Comparison of ENCODE assay signal across 11 cellular contexts in genomic region chr12:1047898-1048660, GRCh38. TPM values are rescaled to one million over a fixed set of nuclear protein-coding genes. Genes with fewer than 3 reads are reported as not detected.
DNase-seq lines count a peak whose midpoint lies in the region; ATAC-seq and TF ChIP-seq lines count a peak whose summit lies in the region.
"Had no signal": no experiment of that assay in that cellular context is flagged by ENCODE, and none has a peak within 500 bp of the region (broad histone marks: within the 10 kb centered on the region; RNA-seq: fewer than 3 reads in every experiment).

No MANE protein-coding gene starts in this region.

- no peak overlapping the region; the same call in 1 of the 2 replicates for H3K4me3 ChIP-seq in HL-60 (replicated peaks; ENCODE audit: insufficient read depth, low read length)
- 0 out of 2 replicates have a peak overlapping the region, but pooled peaks have one; percentile 9 for H3K4me3 ChIP-seq in iPS-20b (ENCODE audit: low read length)
- H3K4me3 ChIP-seq: BLaER1 had no signal

- H3K27ac ChIP-seq in HL-60 (replicated peaks) (peak overlapping the region; percentile 3), iPS-20b (ENCODE audit: low read length) (peak overlapping the region; percentile 1)
- H3K27ac ChIP-seq: BLaER1, epithelial cell of prostate had no signal

- H3K9ac ChIP-seq in iPS-20b (ENCODE audit: low read depth, low read length): no peak overlapping the region; the same call in 1 of the 2 replicates
- H3K9ac ChIP-seq: BLaER1 had no signal

- H3K9me3 ChIP-seq in iPS-20b (ENCODE audit: insufficient read depth, low read depth, low read length): no peaks in the 10 kb centered on the region
- H3K9me3 ChIP-seq: BLaER1 had no signal

- peaks cover 34% of the 10 kb centered on the region for H3K4me1 ChIP-seq in iPS-20b (ENCODE audit: insufficient read depth, low read length)
- H3K4me1 ChIP-seq: BLaER1 had no signal

- ATAC-seq in GM19351 (IDR thresholded peaks at IDR 0.05; ENCODE audit: unreplicated experiment): no peak

- TF ChIP-seq CTCF in HL-60 (IDR thresholded peaks at IDR 0.05; ENCODE audit: insufficient read depth, low read length): no peak

- DNase-seq in AG20443 (ENCODE audit: low spot score) (peak; percentile 21), HL-60 (ENCODE audit: low read depth in 1 of 2, low spot score in 1 of 2) (peak; percentile 47 to 82), SK-N-DZ (ENCODE audit: low spot score) (peak; percentile 20), midbrain (lab: John Stamatoyannopoulos, UW) (no peak), GM19240 (ENCODE audit: insufficient read length, low spot score) (no peak), DMS53 (lab: John Stamatoyannopoulos, UW) (no peak)
- DNase-seq: kidney had no signal

- no peaks in the 10 kb centered on the region for H3K36me3 ChIP-seq in iPS-20b (ENCODE audit: insufficient read depth, low read depth, low read length)

- H3K27me3 ChIP-seq in HL-60 (ENCODE audit: insufficient read depth, poor library complexity, severe bottlenecking) (no peaks in the 10 kb centered on the region), iPS-20b (ENCODE audit: insufficient read depth, low read length) (no peaks in the 10 kb centered on the region)
- H3K27me3 ChIP-seq: BLaER1 had no signal

RNA-seq across cellular contexts. Expression of gene ERC1, which starts 57.1 kb away (rescaled TPM):
- polyA plus RNA-seq in SK-N-DZ (2014; cell fraction: cytosol; rRNA removed): 5.4 and 7.0 TPM in 2 replicates
- 3.3 and 4.3 TPM in 2 replicates for polyA plus RNA-seq in SK-N-DZ (2014; cell fraction: nucleus; rRNA removed)

Comparison
In these comparisons a context has a peak if more than half of its experiments do, and no peak if none do; other contexts are left out.
1. DNase-seq: peak in AG20443 (single experiment), HL-60 (2 of 2) and SK-N-DZ (single experiment); none in midbrain (single experiment), GM19240 (single experiment) and DMS53 (single experiment).